Comparison of ENCODE assay signal across 8 cellular contexts in the genomic region with DNA sequence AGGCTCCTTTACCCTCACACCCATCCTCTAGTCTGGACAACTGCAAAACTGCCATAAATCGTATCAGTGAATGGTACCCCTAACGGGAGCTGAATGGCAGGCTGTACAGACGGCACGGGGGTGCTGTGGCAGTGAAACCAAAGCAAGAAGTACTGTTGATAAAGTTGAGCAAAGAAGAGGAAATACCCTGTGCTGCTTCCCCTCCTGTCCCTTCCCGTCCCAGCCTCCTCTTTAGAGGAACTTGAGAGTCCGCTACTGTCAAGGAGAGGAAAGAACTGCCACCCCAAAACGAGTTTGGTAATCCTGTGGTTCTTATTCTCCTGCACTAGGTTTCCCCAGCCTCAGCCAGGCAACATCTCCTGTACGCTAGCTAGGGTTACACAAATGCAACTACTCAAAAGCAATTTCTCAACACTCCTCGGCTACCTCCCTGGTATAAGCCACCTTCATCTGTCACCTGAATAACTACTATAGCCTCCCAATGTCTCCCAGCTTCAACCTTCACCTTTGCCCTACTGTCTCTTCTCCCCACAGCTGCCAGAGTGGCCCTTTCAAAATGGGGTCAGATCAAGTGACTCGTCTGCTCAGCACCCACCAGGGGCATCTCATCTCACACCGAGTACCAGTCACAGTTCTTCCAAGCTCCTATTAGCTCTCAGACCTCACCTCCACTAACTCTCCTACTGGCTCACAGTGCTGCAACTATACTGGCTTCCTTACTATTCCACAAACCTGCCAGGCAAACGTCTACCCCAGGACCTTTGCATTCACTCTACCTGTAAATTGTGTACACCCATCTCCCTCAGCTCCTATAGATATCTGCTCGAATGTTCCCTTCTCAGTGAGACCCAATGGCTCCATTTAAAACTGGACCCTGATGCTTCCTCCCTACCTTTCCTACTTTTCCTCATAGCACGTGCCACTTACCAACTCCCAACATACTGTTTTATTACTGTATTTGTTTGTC. TPM values are rescaled to one million over a fixed set of nuclear protein-coding genes. Genes with fewer than 3 reads are reported as not detected.
A peak's percentile ranks its signal among the peaks of the same experiment; 100 is the strongest.
DNase-seq lines count a peak whose midpoint lies in the region; ATAC-seq and TF ChIP-seq lines count a peak whose summit lies in the region.

No MANE protein-coding gene starts in this region.

- peak overlapping the region; percentile 36 to 37 for H3K4me3 ChIP-seq in ascending aorta

- ATAC-seq in HG03378 (IDR thresholded peaks at IDR 0.05; ENCODE audit: unreplicated experiment) (no peak), HG03457 (IDR thresholded peaks at IDR 0.05; ENCODE audit: unreplicated experiment) (no peak)

- H3K27ac ChIP-seq in KOPT-K1 (ENCODE audit: low read depth, low read length, poor library complexity, severe bottlenecking) (peak overlapping the region; percentile 8), ascending aorta (peak overlapping the region; percentile 16 to 22)

- intact Hi-C loops in ascending aorta (cut with DNase I): no loop called here

- no peaks in the 10 kb centered on the region for H3K9me3 ChIP-seq in KOPT-K1 (ENCODE audit: insufficient read depth, low read length, poor library complexity, severe bottlenecking)
- H3K9me3 ChIP-seq in ascending aorta: no peaks in the 10 kb centered on the region

- no peaks in the 10 kb centered on the region for H3K27me3 ChIP-seq in ascending aorta

- peaks cover 0 to 10% of the 10 kb centered on the region in 2 donors for H3K4me1 ChIP-seq in ascending aorta

- DNase-seq in Ammon's horn (ENCODE audit: low spot score) (peak; percentile 73), ascending aorta (ENCODE audit: low spot score in 2 of 2) (no peak), midbrain (lab: John Stamatoyannopoulos, UW) (peak; percentile 52), NCI-H748 treated with DMSO at 0.1 percent for 48 hours (lab: John Stamatoyannopoulos, UW) (no peak), RPMI8226 (no peak)

- H3K36me3 ChIP-seq in KOPT-K1 (ENCODE audit: insufficient read depth, low read length) (peaks cover 55% of the 10 kb centered on the region), ascending aorta (peaks cover 12 to 36% of the 10 kb centered on the region in 2 donors)

- no peak for TF ChIP-seq CTCF in ascending aorta (IDR thresholded peaks at IDR 0.05)

RNA-seq across cellular contexts. Expression of gene GLRX, which starts 4.1 kb away (rescaled TPM):
- 18.5 TPM for total RNA-seq in ascending aorta

Comparison
In these comparisons a context has a peak if more than half of its experiments do, and no peak if none do; other contexts are left out.
1. DNase-seq: peak in Ammon's horn (single experiment) and midbrain (single experiment); none in ascending aorta (0 of 2), NCI-H748 treated with DMSO at 0.1 percent for 48 hours (single experiment) and RPMI8226 (single experiment).